1 cellular context compared by ENCODE assay signal in genomic region chr11:32780839-32781238, GRCh38. TPM values are rescaled to one million over a fixed set of nuclear protein-coding genes. Genes with fewer than 3 reads are reported as not detected.
"Had no signal": no experiment of that assay in that cellular context is flagged by ENCODE, and none has a peak within 500 bp of the region (broad histone marks: within the 10 kb centered on the region; RNA-seq: fewer than 3 reads in every experiment).

No MANE protein-coding gene starts in this region.

RNA-seq across cellular contexts. Expression of gene CCDC73, which starts 13.6 kb away (rescaled TPM):
- total RNA-seq: G401 had no signal
